22 cellular contexts compared by ENCODE assay signal in genomic region chr12:41497362-41497761, GRCh38.
"Had no signal": no experiment of that assay in that cellular context is flagged by ENCODE, and none has a peak within 500 bp of the region (broad histone marks: within the 10 kb centered on the region; RNA-seq: fewer than 3 reads in every experiment).

No MANE protein-coding gene starts in this region.

- H3K4me2 ChIP-seq: KMS-11 had no signal

- H3K27ac ChIP-seq: HL-60, KMS-11, SJSA1, SK-N-MC had no signal

- H3K9me3 ChIP-seq: SJSA1 had no signal

- H3K9ac ChIP-seq: KMS-11 had no signal

- ATAC-seq: K562 had no signal

- H3K27me3 ChIP-seq: SJSA1 had no signal

- DNase-seq: Kasumi-1, MM.1S, NCI-H1092 treated with DMSO at 0.1 percent for 48 hours, NCI-H1436, NCI-H187, NCI-H2029, NCI-H2081 treated with DMSO at 0.1 percent for 48 hours, NCI-H2171, NCI-H226, NCI-H446, NCI-H510A, NCI-H524 treated with DMSO at 0.1 percent for 48 hours, NCI-H69, NCI-H774, Right ventricle myocardium superior, RPMI8226, SIG-M5 had no signal

- H3K4me3 ChIP-seq: K562, SJSA1, SK-N-MC had no signal

- H3K36me3 ChIP-seq: SJSA1 had no signal

- H3K4me1 ChIP-seq: SJSA1 had no signal
